1 cellular context compared by ENCODE assay signal in genomic region chr2:170098626-170099312, GRCh38.
TF ChIP-seq lines count a peak whose summit lies in the region.

No MANE protein-coding gene starts in this region.

TF ChIP-seq in GM12878, 131 proteins besides CTCF, POLR2A, EP300 and RAD21 (continued from another document):
- TF ChIP-seq USF1 (IDR thresholded peaks at IDR 0.05; ENCODE audit: borderline replicate concordance, extremely low read length, insufficient read depth, low read depth, low read length) (no peak), ZBTB33 (IDR thresholded peaks at IDR 0.05) (peak; percentile 39; the same call in 1 of the 2 replicates), BACH1 (IDR thresholded peaks at IDR 0.05; ENCODE audit: borderline replicate concordance) (no peak), NBN (IDR thresholded peaks at IDR 0.05) (no peak), IKZF2 (IDR thresholded peaks at IDR 0.05) (peak in 1 of 2 experiments; percentile 25; a peak in 1 of 4 replicates), SPI1 (IDR thresholded peaks at IDR 0.05; ENCODE audit: borderline replicate concordance, insufficient read depth, low read depth, low read length) (peak; percentile 89), ATF2 (IDR thresholded peaks at IDR 0.05; ENCODE audit: low read length) (peak; percentile 37; the same call in 1 of the 2 replicates), STAT3 (IDR thresholded peaks at IDR 0.05; ENCODE audit: low read depth, low read length) (no peak), TCF3 (IDR thresholded peaks at IDR 0.05; ENCODE audit: borderline replicate concordance, insufficient read depth, low read depth, low read length) (no peak), IRF4 (IDR thresholded peaks at IDR 0.05; ENCODE audit: low read depth, low read length) (0 out of 2 replicates have a peak, but pooled peaks have one; percentile 21), SIN3A (IDR thresholded peaks at IDR 0.05; ENCODE audit: low read depth, low read length) (no peak), MTA3 (IDR thresholded peaks at IDR 0.05; ENCODE audit: borderline replicate concordance, low read length) (no peak)
